In the genomic region with DNA sequence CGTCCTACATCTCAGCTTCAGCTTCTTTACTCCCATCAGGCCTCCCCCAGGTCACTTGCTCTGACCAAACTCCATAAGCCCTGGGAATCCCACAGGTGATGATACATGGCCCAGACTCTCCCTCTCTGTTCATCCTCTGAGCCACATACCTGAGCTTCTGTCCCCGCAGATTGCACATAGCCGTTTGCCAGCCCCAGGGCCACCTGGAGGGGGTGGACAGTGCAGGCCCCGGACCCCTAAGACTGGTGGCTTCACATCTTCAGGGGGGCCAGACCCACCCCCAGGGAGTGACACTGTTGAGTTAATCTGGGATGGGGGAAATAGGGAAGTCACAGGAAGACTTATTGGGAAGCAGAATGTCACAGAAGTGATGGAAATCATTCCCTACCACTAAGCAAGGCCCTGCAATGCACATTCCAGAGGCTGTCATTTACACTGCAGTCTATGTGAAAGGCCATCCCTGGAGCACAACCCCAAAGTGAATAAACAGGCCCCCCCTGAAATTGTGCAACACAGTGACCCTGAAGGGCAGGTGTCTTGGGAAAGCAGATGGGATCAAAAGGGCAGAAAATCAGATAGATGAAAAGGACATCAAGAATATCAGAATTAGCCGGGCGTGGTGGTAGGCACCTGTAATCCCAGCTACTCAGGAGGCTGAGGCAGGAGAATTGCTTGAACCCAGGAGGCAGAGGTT, we compare ENCODE assay signal across 9 cellular contexts. TPM values are rescaled to one million over a fixed set of nuclear protein-coding genes. Genes with fewer than 3 reads are reported as not detected.
DNase-seq lines count a peak whose midpoint lies in the region; ATAC-seq, FAIRE-seq and TF ChIP-seq lines count a peak whose summit lies in the region.
"Had no signal": no experiment of that assay in that cellular context is flagged by ENCODE, and none has a peak within 500 bp of the region (broad histone marks: within the 10 kb centered on the region; RNA-seq: fewer than 3 reads in every experiment).

No MANE protein-coding gene starts in this region.

- peak overlapping the region; percentile 100 for H3K4me3 Mint-ChIP-seq in HFFc6
- H3K4me3 Mint-ChIP-seq in astrocyte (ENCODE audit: unreplicated experiment), result peak overlapping the region; percentile 91
- H3K4me3 Mint-ChIP-seq in natural killer cell treated with Interleukin-12 subunit alpha and Interleukin-12 subunit beta and Interleukin-15 and Interleukin-18, amount 100 ng/mL, for 72 hours, result peak overlapping the region; percentile 100

- H3K27me3 ChIP-seq in BLaER1 treated with 17β-estradiol and CSF1 and Interleukin-3, amounts not matched to agents 10 nM and 100 nM, result peaks cover 5 to 11% (median 9%) of the 10 kb centered on the region in 11 experiments; a peak in 19 of 22 replicates
- H3K27me3 ChIP-seq in astrocyte (ENCODE audit: insufficient read depth, low read length), result no peaks in the 10 kb centered on the region
- H3K27me3 ChIP-seq: suprapubic skin had no signal

- H3K27ac ChIP-seq in BLaER1 treated with 17β-estradiol and CSF1 and Interleukin-3, amounts not matched to agents 10 nM and 100 nM, result no peak overlapping the region
- no peak overlapping the region for H3K27ac ChIP-seq in astrocyte (ENCODE audit: low read depth, low read length)
- H3K27ac ChIP-seq: suprapubic skin had no signal

- H3K9ac ChIP-seq in BLaER1 treated with 17β-estradiol and CSF1 and Interleukin-3, amounts not matched to agents 10 nM and 100 nM, result peak overlapping the region in 8 of 11 experiments; percentile 3 to 100 (median 28); a peak in 7 of 22 replicates
- peak overlapping the region; percentile 13 for H3K9ac ChIP-seq in astrocyte (ENCODE audit: low read length)

- H3K79me2 ChIP-seq in astrocyte (ENCODE audit: insufficient read depth, low read length), result peaks cover 61% of the 10 kb centered on the region

- H3K4me1 Mint-ChIP-seq in HFFc6 (ENCODE audit: low read depth), result peaks cover 44% of the 10 kb centered on the region
- peaks cover 29% of the 10 kb centered on the region for H3K4me1 Mint-ChIP-seq in astrocyte (ENCODE audit: low read depth, unreplicated experiment)
- H3K4me1 Mint-ChIP-seq in natural killer cell treated with Interleukin-12 subunit alpha and Interleukin-12 subunit beta and Interleukin-15 and Interleukin-18, amount 100 ng/mL, for 72 hours (ENCODE audit: low read depth in 2 of 2), result peaks cover 47 to 56% of the 10 kb centered on the region in 2 donors

- peak overlapping the region; percentile 59 for H3K27ac Mint-ChIP-seq in HFFc6
- peak overlapping the region; percentile 54 for H3K27ac Mint-ChIP-seq in astrocyte (ENCODE audit: unreplicated experiment)
- peak overlapping the region; percentile 98 to 100 for H3K27ac Mint-ChIP-seq in natural killer cell treated with Interleukin-12 subunit alpha and Interleukin-12 subunit beta and Interleukin-15 and Interleukin-18, amount 100 ng/mL, for 72 hours

- H2AFZ ChIP-seq in astrocyte (ENCODE audit: low read depth, low read length), result no peak overlapping the region

- ATAC-seq in natural killer cell treated with Interleukin-12 subunit alpha and Interleukin-12 subunit beta and Interleukin-15 and Interleukin-18, amount 100 ng/mL, for 72 hours, result no peak

- DNase-seq in HFFc6 (no peak), astrocyte (ENCODE audit: low read depth) (no peak), NCI-H187 (lab: John Stamatoyannopoulos, UW) (no peak), NCI-H82 treated with DMSO at 0.1 percent for 48 hours (lab: John Stamatoyannopoulos, UW; ENCODE audit: unreplicated experiment) (no peak), AG08396 (ENCODE audit: low spot score) (no peak), cardiac septum (ENCODE audit: low spot score) (no peak)
- DNase-seq in natural killer cell treated with Interleukin-12 subunit alpha and Interleukin-12 subunit beta and Interleukin-15 and Interleukin-18, amount 100 ng/mL, for 72 hours (ENCODE audit: low spot score), result peak; percentile 55

- peaks cover 57% of the 10 kb centered on the region for H3K36me3 Mint-ChIP-seq in HFFc6 (ENCODE audit: low read depth)
- H3K36me3 Mint-ChIP-seq in astrocyte (ENCODE audit: low read depth, unreplicated experiment), result peaks cover 40% of the 10 kb centered on the region
- H3K36me3 Mint-ChIP-seq in natural killer cell treated with Interleukin-12 subunit alpha and Interleukin-12 subunit beta and Interleukin-15 and Interleukin-18, amount 100 ng/mL, for 72 hours, result peaks cover 43% of the 10 kb centered on the region

- H3K9me3 Mint-ChIP-seq in HFFc6, result no peaks in the 10 kb centered on the region
- no peaks in the 10 kb centered on the region for H3K9me3 Mint-ChIP-seq in astrocyte (ENCODE audit: unreplicated experiment)
- H3K9me3 Mint-ChIP-seq in natural killer cell treated with Interleukin-12 subunit alpha and Interleukin-12 subunit beta and Interleukin-15 and Interleukin-18, amount 100 ng/mL, for 72 hours, result no peaks in the 10 kb centered on the region

- peaks cover 53 to 63% (median 56%) of the 10 kb centered on the region in 11 experiments for H3K36me3 ChIP-seq in BLaER1 treated with 17β-estradiol and CSF1 and Interleukin-3, amounts not matched to agents 10 nM and 100 nM
- H3K36me3 ChIP-seq in astrocyte (ENCODE audit: insufficient read depth, low read length), result peaks cover 48% of the 10 kb centered on the region

- peaks cover 2% of the 10 kb centered on the region; the same call in 1 of the 2 replicates for H3K27me3 Mint-ChIP-seq in HFFc6 (ENCODE audit: insufficient read depth)
- H3K27me3 Mint-ChIP-seq in astrocyte (ENCODE audit: low read depth, unreplicated experiment), result no peaks in the 10 kb centered on the region
- no peaks in the 10 kb centered on the region for H3K27me3 Mint-ChIP-seq in natural killer cell treated with Interleukin-12 subunit alpha and Interleukin-12 subunit beta and Interleukin-15 and Interleukin-18, amount 100 ng/mL, for 72 hours

- FAIRE-seq in astrocyte (lab: Jason Lieb, UNC), result no peak

- TF ChIP-seq CTCF in HFFc6 (IDR thresholded peaks at IDR 0.05), result no peak
- TF ChIP-seq CTCF in astrocyte (IDR thresholded peaks at IDR 0.05; ENCODE audit: insufficient read depth, low read depth, low read length), result no peak

- peak overlapping the region in 1 of 10 experiments; percentile 98; a peak in 1 of 20 replicates for H3K4me3 ChIP-seq in BLaER1 treated with 17β-estradiol and CSF1 and Interleukin-3, amounts not matched to agents 10 nM and 100 nM
- no peak overlapping the region for H3K4me3 ChIP-seq in astrocyte (ENCODE audit: insufficient read depth, low read depth, low read length)

- H4K20me1 ChIP-seq in BLaER1 treated with 17β-estradiol and CSF1 and Interleukin-3, amounts not matched to agents 10 nM and 100 nM, result peaks cover 14 to 62% (median 40%) of the 10 kb centered on the region in 11 experiments; a peak in 18 of 22 replicates
- peaks cover 82% of the 10 kb centered on the region for H4K20me1 ChIP-seq in astrocyte (ENCODE audit: insufficient read depth, low read length)

- peaks cover 25 to 52% (median 43%) of the 10 kb centered on the region in 10 experiments for H3K4me1 ChIP-seq in BLaER1 treated with 17β-estradiol and CSF1 and Interleukin-3, amounts not matched to agents 10 nM and 100 nM
- H3K4me1 ChIP-seq in astrocyte (ENCODE audit: insufficient read depth, low read length), result peaks cover 23% of the 10 kb centered on the region

- intact Hi-C loops in cardiac septum (cut with DNase I), result no loop called here

- H3K9me3 ChIP-seq in BLaER1 treated with 17β-estradiol and CSF1 and Interleukin-3, amounts not matched to agents 10 nM and 100 nM (replicated peaks in 1 of 11), result no peaks in the 10 kb centered on the region
- no peaks in the 10 kb centered on the region for H3K9me3 ChIP-seq in astrocyte (ENCODE audit: insufficient read depth, low read depth, low read length)
- H3K9me3 ChIP-seq: suprapubic skin had no signal

- H3K4me2 ChIP-seq in BLaER1 treated with 17β-estradiol and CSF1 and Interleukin-3, amounts not matched to agents 10 nM and 100 nM, result peak overlapping the region; percentile 80 to 99 (median 98); a peak in 21 of 22 replicates
- peak overlapping the region; percentile 96 for H3K4me2 ChIP-seq in astrocyte (ENCODE audit: low read length)

RNA-seq across cellular contexts. Expression of a gene that starts 2.2 kb away (rescaled TPM):
- total RNA-seq in HFFc6 (2021; fragmentation: NEBNext Ultra II Directional; extraction: Animal tissue kit (Norgen Biotek cat#: 25700)), result 10 to 100 TPM; 37.3 to 41.6 (median 38.3) TPM
- 34.0 and 39.4 TPM in 2 replicates for total RNA-seq in astrocyte
- total RNA-seq in natural killer cell treated with Interleukin-12 subunit alpha and Interleukin-12 subunit beta and Interleukin-15 and Interleukin-18, amount 100 ng/mL, for 72 hours, result 10 to 100 TPM; 43.9 to 50.4 TPM
- total RNA-seq in cardiac septum, result 33.5 TPM

RNA-seq across cellular contexts. Expression of a gene that starts 2.4 kb away (rescaled TPM):
- total RNA-seq in HFFc6 (2021; fragmentation: NEBNext Ultra II Directional; extraction: Animal tissue kit (Norgen Biotek cat#: 25700)), result 100 to 1,000 TPM; 215 to 240 (median 225) TPM
- total RNA-seq in astrocyte (150 and 164 TPM in 2 replicates), cardiac septum (62.4 TPM)
- 100 to 1,000 TPM in 1 of 2 donors, 10 to 100 TPM in 1; 91.5 to 102 TPM for total RNA-seq in natural killer cell treated with Interleukin-12 subunit alpha and Interleukin-12 subunit beta and Interleukin-15 and Interleukin-18, amount 100 ng/mL, for 72 hours

RNA-seq across cellular contexts. Expression of a gene that starts 6.0 kb away (rescaled TPM):
- total RNA-seq in HFFc6 (2021; fragmentation: NEBNext Ultra II Directional; extraction: Animal tissue kit (Norgen Biotek cat#: 25700)), result under 1 TPM; 0.15 to 0.69 (median 0.38) TPM
- 1.3 and 2.2 TPM in 2 replicates for total RNA-seq in astrocyte
- total RNA-seq in natural killer cell treated with Interleukin-12 subunit alpha and Interleukin-12 subunit beta and Interleukin-15 and Interleukin-18, amount 100 ng/mL, for 72 hours, result 1 to 10 TPM; 1.1 to 1.3 TPM
- 1.7 TPM for total RNA-seq in cardiac septum

RNA-seq across cellular contexts. Expression of a gene that starts 6.1 kb away (rescaled TPM):
- 1 to 10 TPM in 2 of 6 experiments, under 1 TPM in 4; 0.39 to 1.2 (median 0.73) TPM for total RNA-seq in HFFc6 (2021; fragmentation: NEBNext Ultra II Directional; extraction: Animal tissue kit (Norgen Biotek cat#: 25700))
- 2.1 and 2.6 TPM in 2 replicates for total RNA-seq in astrocyte
- total RNA-seq in natural killer cell treated with Interleukin-12 subunit alpha and Interleukin-12 subunit beta and Interleukin-15 and Interleukin-18, amount 100 ng/mL, for 72 hours, result 1 to 10 TPM; 3.3 to 6.2 TPM
- 9.9 TPM for total RNA-seq in cardiac septum

RNA-seq across cellular contexts. Expression of a gene that starts 10.0 kb away (rescaled TPM):
- total RNA-seq in HFFc6 (2021; fragmentation: NEBNext Ultra II Directional; extraction: Animal tissue kit (Norgen Biotek cat#: 25700)), result 10 to 100 TPM; 43.4 to 55.1 (median 52.1) TPM
- total RNA-seq in astrocyte (30.8 and 31.1 TPM in 2 replicates), cardiac septum (24.5 TPM)
- 10 to 100 TPM; 31.1 to 35.5 TPM for total RNA-seq in natural killer cell treated with Interleukin-12 subunit alpha and Interleukin-12 subunit beta and Interleukin-15 and Interleukin-18, amount 100 ng/mL, for 72 hours
